Comparison of ENCODE assay signal across 8 cellular contexts in the genomic region with DNA sequence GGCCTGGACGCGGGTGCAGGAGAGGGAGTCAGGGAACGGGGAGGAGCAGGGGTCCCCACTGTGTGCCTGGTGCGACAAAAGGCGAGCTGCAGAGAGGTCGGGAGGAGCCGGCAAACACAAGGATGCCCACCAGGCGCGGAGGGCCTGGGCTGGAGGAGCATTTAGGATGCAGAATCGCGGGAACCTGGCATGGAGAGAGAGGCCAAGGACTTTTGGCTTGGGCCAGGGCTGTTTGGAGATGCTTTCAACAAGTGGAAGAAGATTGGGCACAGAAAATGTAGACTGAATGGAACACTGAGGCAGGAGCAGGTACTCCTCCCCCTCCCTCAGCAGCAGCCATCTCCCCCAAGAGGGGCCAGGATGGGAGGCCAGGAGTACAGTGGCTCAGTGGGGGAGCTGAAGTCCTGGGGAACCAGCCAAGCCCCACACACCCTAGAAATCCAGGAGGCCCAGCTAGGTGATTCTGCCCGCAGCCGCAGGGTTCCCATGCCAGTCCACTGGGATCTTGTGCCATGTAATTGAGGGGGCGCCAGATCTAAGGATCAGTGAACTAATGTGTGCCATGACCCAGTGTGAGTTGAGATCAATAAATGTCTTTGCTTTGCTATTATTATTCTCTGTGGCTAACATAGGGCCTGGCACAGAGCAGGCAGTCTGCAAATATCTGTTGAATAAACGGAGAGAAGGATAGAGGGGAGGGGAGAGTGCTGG. TPM values are rescaled to one million over a fixed set of nuclear protein-coding genes. Genes with fewer than 3 reads are reported as not detected.
DNase-seq lines count a peak whose midpoint lies in the region; ATAC-seq and TF ChIP-seq lines count a peak whose summit lies in the region.

No MANE protein-coding gene starts in this region.

- TF ChIP-seq POLR2A in vagina (IDR thresholded peaks at IDR 0.05) = no peak

- peak overlapping the region; percentile 70 for H3K4me3 Mint-ChIP-seq in activated naive CD4-positive, alpha-beta T cell treated with anti-CD3 and anti-CD28 coated beads, Interleukin-2, amount 10 ng/mL, durations not matched to agents 7 days and 5 days
- peak overlapping the region; percentile 82 to 98 (median 92) for H3K4me3 Mint-ChIP-seq in brain
- peak overlapping the region; percentile 96 for H3K4me3 Mint-ChIP-seq in memory B cell

- peaks cover 62% of the 10 kb centered on the region for H3K27me3 Mint-ChIP-seq in activated naive CD4-positive, alpha-beta T cell treated with anti-CD3 and anti-CD28 coated beads, Interleukin-2, amount 10 ng/mL, durations not matched to agents 7 days and 5 days
- H3K27me3 Mint-ChIP-seq in brain (peaks cover 31% of the 10 kb centered on the region), memory B cell (peaks cover 1% of the 10 kb centered on the region)

- ATAC-seq in memory B cell (ENCODE audit: low read depth) = no peak
- ATAC-seq in HG03442 (IDR thresholded peaks at IDR 0.05; ENCODE audit: unreplicated experiment) = no peak
- no peak for ATAC-seq in HG03097 (IDR thresholded peaks at IDR 0.05; ENCODE audit: low FRiP score, unreplicated experiment)

- intact Hi-C loops in vagina (cut with DNase I) = no loop called here

- peaks cover 5% of the 10 kb centered on the region for H3K27me3 ChIP-seq in vagina

- no peak overlapping the region for H3K27ac Mint-ChIP-seq in activated naive CD4-positive, alpha-beta T cell treated with anti-CD3 and anti-CD28 coated beads, Interleukin-2, amount 10 ng/mL, durations not matched to agents 7 days and 5 days
- H3K27ac Mint-ChIP-seq in brain (peak overlapping the region in 3 of 5 experiments; percentile 84 to 92 (median 89)), memory B cell (no peak overlapping the region)

- no peaks in the 10 kb centered on the region for H3K9me3 ChIP-seq in vagina

- DNase-seq in activated naive CD4-positive, alpha-beta T cell treated with anti-CD3 and anti-CD28 coated beads, Interleukin-2, amount 10 ng/mL, durations not matched to agents 7 days and 5 days = no peak
- no peak for DNase-seq in activated naive CD4-positive, alpha-beta T cell treated with anti-CD3 and anti-CD28 coated beads, Interleukin-2, amount 50 U/mL, for 16 hours
- DNase-seq in memory B cell (ENCODE audit: low spot score in 2 of 2) (no peak), vagina (ENCODE audit: extremely low spot score in 2 of 2) (no peak), NCI-H1105 (lab: John Stamatoyannopoulos, UW) (no peak)

- H3K4me1 Mint-ChIP-seq in activated naive CD4-positive, alpha-beta T cell treated with anti-CD3 and anti-CD28 coated beads, Interleukin-2, amount 10 ng/mL, durations not matched to agents 7 days and 5 days = peaks cover 9% of the 10 kb centered on the region
- peaks cover 40% of the 10 kb centered on the region for H3K4me1 Mint-ChIP-seq in brain
- peaks cover 27% of the 10 kb centered on the region for H3K4me1 Mint-ChIP-seq in memory B cell

- H3K4me1 ChIP-seq in vagina = peaks cover 30% of the 10 kb centered on the region

- peak overlapping the region; percentile 53 for H3K27ac ChIP-seq in vagina

- CTCF ChIA-PET in activated naive CD4-positive, alpha-beta T cell treated with anti-CD3 and anti-CD28 coated beads, Interleukin-2, amount 10 ng/mL, durations not matched to agents 7 days and 5 days (lab: Charles Lee) = interaction anchor here (0.8 to 1.2 kb wide), 3 partner anchors 17 to 66 kb away, joined by 3 to 5 read pairs (median 3); a partner anchor contains a TSS

- no peaks in the 10 kb centered on the region for H3K36me3 ChIP-seq in vagina

- peak overlapping the region; percentile 64 to 76 for H3K4me3 ChIP-seq in vagina

- TF ChIP-seq CTCF in brain (conservative IDR thresholded peaks at IDR 0.05) = no peak
- no peak for TF ChIP-seq CTCF in vagina (IDR thresholded peaks at IDR 0.05)

- no peaks in the 10 kb centered on the region for H3K9me3 Mint-ChIP-seq in activated naive CD4-positive, alpha-beta T cell treated with anti-CD3 and anti-CD28 coated beads, Interleukin-2, amount 10 ng/mL, durations not matched to agents 7 days and 5 days
- H3K9me3 Mint-ChIP-seq in brain (peaks cover 0 to 4% (median 0%) of the 10 kb centered on the region in 5 experiments), memory B cell (no peaks in the 10 kb centered on the region)

- H3K36me3 Mint-ChIP-seq in activated naive CD4-positive, alpha-beta T cell treated with anti-CD3 and anti-CD28 coated beads, Interleukin-2, amount 10 ng/mL, durations not matched to agents 7 days and 5 days = peaks cover 3% of the 10 kb centered on the region
- H3K36me3 Mint-ChIP-seq in brain (no peaks in the 10 kb centered on the region), memory B cell (no peaks in the 10 kb centered on the region)

RNA-seq across cellular contexts. Expression of a gene that starts 1.1 kb away (rescaled TPM):
- polyA plus RNA-seq in brain (ENCODE audit: insufficient read depth, low read depth, low replicate concordance) = 33.5 TPM
- 15.5 TPM for total RNA-seq in vagina

RNA-seq across cellular contexts. Expression of a gene that starts 39.4 kb away (rescaled TPM):
- polyA plus RNA-seq in brain (ENCODE audit: insufficient read depth, low read depth, low replicate concordance) = 2.8 TPM
- total RNA-seq in vagina = 50.6 TPM

Comparison
In these comparisons a context has a peak if more than half of its experiments do, and no peak if none do; other contexts are left out.
1. H3K27ac Mint-ChIP-seq: peak in brain (3 of 5); none in activated naive CD4-positive, alpha-beta T cell treated with anti-CD3 and anti-CD28 coated beads, Interleukin-2, amount 10 ng/mL, durations not matched to agents 7 days and 5 days (single experiment) and memory B cell (single experiment).
2. Peak in every context shown above with its lines, with median percentiles within 50 percentile points of each other: H3K4me3 Mint-ChIP-seq.